8 cellular contexts compared by ENCODE assay signal in the genomic region with DNA sequence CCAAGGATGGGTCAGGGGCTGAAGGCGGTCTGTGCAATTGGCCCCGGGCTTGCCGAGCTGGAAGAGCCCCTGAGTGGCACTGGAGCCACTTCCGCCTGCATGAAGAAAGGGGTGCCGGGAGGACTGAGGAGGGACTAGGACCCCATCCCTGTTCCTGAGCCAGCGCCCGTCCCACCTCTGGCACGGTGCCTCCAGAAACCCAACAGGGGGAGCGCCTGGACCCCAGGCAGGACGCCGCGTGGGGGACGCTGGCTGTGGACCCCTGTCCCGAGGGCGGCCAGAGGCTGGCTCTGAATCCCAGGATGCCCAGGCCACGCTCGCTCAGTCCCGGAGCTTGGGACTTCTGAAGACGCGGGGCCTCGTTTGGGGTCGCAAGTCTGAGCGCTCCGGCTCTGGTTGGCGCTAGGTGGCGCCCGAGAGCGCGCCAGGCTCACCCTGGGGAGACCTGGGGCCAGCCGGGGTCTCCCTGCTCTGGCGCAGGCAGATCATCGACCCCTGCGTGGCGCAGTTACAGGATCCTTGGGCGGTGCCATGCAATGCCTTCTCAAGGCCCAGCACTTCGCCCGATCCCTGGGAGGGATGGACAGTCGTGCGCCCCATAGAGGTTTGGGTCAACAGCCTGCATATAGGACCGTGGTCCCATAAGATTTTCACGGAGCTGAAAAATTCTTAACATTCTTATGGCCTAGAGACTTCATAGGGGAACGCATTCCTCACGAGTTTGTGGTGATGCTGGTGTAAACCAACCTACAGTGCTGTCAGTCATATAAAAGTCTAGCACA. TPM values are rescaled to one million over a fixed set of nuclear protein-coding genes. Genes with fewer than 3 reads are reported as not detected.
A peak's percentile ranks its signal among the peaks of the same experiment; 100 is the strongest.
DNase-seq lines count a peak whose midpoint lies in the region; ATAC-seq and TF ChIP-seq lines count a peak whose summit lies in the region.

No MANE protein-coding gene starts in this region.

- ATAC-seq in GM18517 (IDR thresholded peaks at IDR 0.05; ENCODE audit: unreplicated experiment) = no peak

- H3K27ac ChIP-seq in ectodermal cell (ENCODE audit: insufficient read depth, low read depth, low read length, poor library complexity, severe bottlenecking) = no peak overlapping the region
- H3K27ac ChIP-seq in mesenchymal stem cell (ENCODE audit: low read length, poor library complexity, severe bottlenecking) = peak overlapping the region; percentile 48

- H4K91ac ChIP-seq in mesenchymal stem cell (ENCODE audit: low read length) = peak overlapping the region; percentile 92

- H3K4ac ChIP-seq in mesenchymal stem cell (ENCODE audit: low read depth in 1 of 2, low read length in 2 of 2) = peak overlapping the region; percentile 57 to 93

- H3K27me3 ChIP-seq in ectodermal cell (ENCODE audit: control insufficient read depth, insufficient read depth, low read length, poor library complexity, severe bottlenecking) (peaks cover 6% of the 10 kb centered on the region), mesenchymal stem cell (ENCODE audit: control insufficient read depth in 1 of 2, insufficient read depth in 1 of 2, low read length in 2 of 2) (no peaks in the 10 kb centered on the region)

- H3K18ac ChIP-seq in mesenchymal stem cell (ENCODE audit: low read depth in 1 of 2, low read length in 2 of 2) = peak overlapping the region; percentile 94 to 96

- no peaks in the 10 kb centered on the region for H3K79me1 ChIP-seq in mesenchymal stem cell (replicated peaks; ENCODE audit: low read length, poor library complexity, severe bottlenecking)

- H2BK12ac ChIP-seq in mesenchymal stem cell (ENCODE audit: low read length in 2 of 2) = peak overlapping the region; percentile 97 to 100

- H2BK120ac ChIP-seq in mesenchymal stem cell (ENCODE audit: low read depth, low read length) = peak overlapping the region; percentile 95

- 27% methylated on average over 43 of the region's 43 CpGs for WGBS in ectodermal cell, 2 experiments
- WGBS in mesenchymal stem cell = 15% methylated on average over 43 of the region's 43 CpGs

- peak overlapping the region; percentile 83 for H2BK15ac ChIP-seq in mesenchymal stem cell (ENCODE audit: low read depth, poor library complexity, severe bottlenecking)

- H3K14ac ChIP-seq in mesenchymal stem cell (ENCODE audit: low read length in 2 of 2) = peak overlapping the region in 1 of 2 experiments; percentile 89

- peak; percentile 93 for TF ChIP-seq CTCF in GM12873 (IDR thresholded peaks at IDR 0.05; ENCODE audit: insufficient read depth, low read depth, low read length, missing control alignments)

- H3K4me3 ChIP-seq in ectodermal cell (ENCODE audit: insufficient read depth, low read depth, low read length) (peak overlapping the region; percentile 24), mesenchymal stem cell (ENCODE audit: insufficient read depth in 1 of 2, low read depth in 1 of 2, low read length in 2 of 2) (peak overlapping the region in 1 of 2 experiments; percentile 78)

- H2AFZ ChIP-seq in mesenchymal stem cell (ENCODE audit: low read depth, low read length) = no peak overlapping the region

- DNase-seq in NCI-H1092 treated with DMSO at 0.1 percent for 48 hours (lab: John Stamatoyannopoulos, UW) (peak; percentile 16), mesenchymal stem cell (peak; percentile 70), COR-L47 (lab: John Stamatoyannopoulos, UW) (no peak)
- peak; percentile 65 to 69 for DNase-seq in activated CD4-positive, alpha-beta T cell treated with anti-CD3 and anti-CD28 coated beads, Interleukin-2, amount 50 U/mL, for 48 hours
- DNase-seq in stimulated activated CD8-positive, alpha-beta memory T cell treated with anti-CD3 and anti-CD28 coated beads, Interleukin-15, amount 100 ng/mL, for 24 hours (ENCODE audit: low read depth) = peak; percentile 49

- peak overlapping the region; percentile 71 for H2AK5ac ChIP-seq in mesenchymal stem cell (ENCODE audit: low read length, severe bottlenecking)

- H2BK5ac ChIP-seq in mesenchymal stem cell (ENCODE audit: low read depth, low read length, poor library complexity, severe bottlenecking) = peak overlapping the region; percentile 60

- H3K4me1 ChIP-seq in ectodermal cell (ENCODE audit: control insufficient read depth, insufficient read depth, low read length) (no peaks in the 10 kb centered on the region), mesenchymal stem cell (ENCODE audit: control insufficient read depth, insufficient read depth, low read depth, low read length) (peaks cover 13% of the 10 kb centered on the region)

- H4K8ac ChIP-seq in mesenchymal stem cell (ENCODE audit: low read length) = peak overlapping the region; percentile 67

- H3K36me3 ChIP-seq in ectodermal cell (ENCODE audit: control insufficient read depth, insufficient read depth, low read length) (no peaks in the 10 kb centered on the region), mesenchymal stem cell (ENCODE audit: control insufficient read depth in 1 of 2, insufficient read depth in 2 of 2, low read depth in 1 of 2, low read length in 2 of 2) (peaks cover 0 to 3% of the 10 kb centered on the region in 2 experiments)

- peak overlapping the region; percentile 82 for H3K9ac ChIP-seq in mesenchymal stem cell (ENCODE audit: low read length)

- H3K23ac ChIP-seq in mesenchymal stem cell (ENCODE audit: low read length in 2 of 2) = peak overlapping the region in 1 of 2 experiments; percentile 89

- peak overlapping the region; percentile 68 for H3K4me2 ChIP-seq in mesenchymal stem cell (ENCODE audit: low read length, poor library complexity, severe bottlenecking)

- H3K9me3 ChIP-seq in ectodermal cell (ENCODE audit: control insufficient read depth, low read length) (no peaks in the 10 kb centered on the region), mesenchymal stem cell (ENCODE audit: control insufficient read depth, low read length) (no peaks in the 10 kb centered on the region)

RNA-seq across cellular contexts. Expression of gene CREBBP, which starts 58.5 kb away (rescaled TPM):
- 58.1 TPM for polyA plus RNA-seq in ectodermal cell (2013, experiment 1 of 4)
- polyA plus RNA-seq in ectodermal cell (2013, experiment 2 of 4) = 66.7 TPM
- 39.6 TPM for polyA plus RNA-seq in ectodermal cell (2013, experiment 3 of 4)
- 47.1 TPM for polyA plus RNA-seq in ectodermal cell (2013, experiment 4 of 4)
- polyA plus RNA-seq in mesenchymal stem cell (2013, experiment 1 of 2) = 20.5 TPM
- 20.1 TPM for polyA plus RNA-seq in mesenchymal stem cell (2013, experiment 2 of 2)
